ENCODE assay signal across 10 cellular contexts in the genomic region with DNA sequence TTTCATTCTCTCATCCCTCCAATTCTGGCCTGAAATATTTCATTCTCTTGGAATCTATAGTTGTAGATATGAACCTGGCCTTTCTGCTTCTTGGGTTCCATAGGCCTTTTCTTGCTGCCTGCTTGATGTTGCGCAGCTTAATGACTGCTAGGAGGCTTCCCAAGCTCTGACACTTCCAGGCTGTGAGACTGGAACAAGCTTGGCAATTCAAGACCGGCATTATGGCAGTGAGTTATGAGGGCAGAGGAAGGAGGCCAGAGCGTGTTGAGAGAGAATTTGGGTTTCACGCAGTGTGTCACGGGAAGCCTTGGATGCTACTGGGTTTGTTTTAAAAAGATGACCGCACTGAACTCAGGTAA. TPM values are rescaled to one million over a fixed set of nuclear protein-coding genes. Genes with fewer than 3 reads are reported as not detected.
DNase-seq lines count a peak whose midpoint lies in the region; ATAC-seq and TF ChIP-seq lines count a peak whose summit lies in the region.
"Had no signal": no experiment of that assay in that cellular context is flagged by ENCODE, and none has a peak within 500 bp of the region (broad histone marks: within the 10 kb centered on the region; RNA-seq: fewer than 3 reads in every experiment).

No MANE protein-coding gene starts in this region.

- H2BK15ac ChIP-seq in neuronal stem cell (ENCODE audit: low read length): no peak overlapping the region

- H2BK12ac ChIP-seq in neuronal stem cell (ENCODE audit: low read length): no peak overlapping the region

- H3K4ac ChIP-seq in neuronal stem cell (ENCODE audit: low read length): no peak overlapping the region

- no peak for DNase-seq in CD4-positive, alpha-beta memory T cell
- DNase-seq in Peyer's patch: no peak
- no peak for DNase-seq in endodermal cell
- no peak for DNase-seq in neuronal stem cell (ENCODE audit: low spot score)
- DNase-seq in D341Med (ENCODE audit: low spot score): no peak
- no peak for DNase-seq in activated effector memory CD4-positive, alpha-beta T cell treated with Interleukin-2 at 50 U/mL for 16 hours
- DNase-seq: NCI-H1092 had no signal

- H2AK5ac ChIP-seq in neuronal stem cell (ENCODE audit: low read depth, low read length): no peak overlapping the region

- H2BK120ac ChIP-seq in neuronal stem cell (ENCODE audit: low read depth, low read length): no peak overlapping the region

- H3K36me3 ChIP-seq in CD4-positive, alpha-beta memory T cell (ENCODE audit: insufficient read depth, low read length): peaks cover 14% of the 10 kb centered on the region
- peaks cover 0 to 27% (median 0%) of the 10 kb centered on the region in 3 donors for H3K36me3 ChIP-seq in Peyer's patch
- peaks cover 27% of the 10 kb centered on the region for H3K36me3 ChIP-seq in endodermal cell (ENCODE audit: control insufficient read depth, insufficient read depth, low read length)
- H3K36me3 ChIP-seq in neuronal stem cell (replicated peaks in 1 of 2; ENCODE audit: control insufficient read depth in 2 of 2, insufficient read depth in 2 of 2, low read length in 2 of 2): peaks cover 25 to 45% of the 10 kb centered on the region in 2 donors

- H3K27me3 ChIP-seq in CD4-positive, alpha-beta memory T cell (ENCODE audit: insufficient read depth, low read length): no peaks in the 10 kb centered on the region
- no peaks in the 10 kb centered on the region for H3K27me3 ChIP-seq in Peyer's patch
- peaks cover 20% of the 10 kb centered on the region for H3K27me3 ChIP-seq in endodermal cell (ENCODE audit: control insufficient read depth, insufficient read depth, low read length, poor library complexity, severe bottlenecking)
- no peaks in the 10 kb centered on the region for H3K27me3 ChIP-seq in neuronal stem cell (ENCODE audit: control insufficient read depth in 3 of 3, insufficient read depth in 3 of 3, low read depth in 1 of 3, low read length in 3 of 3)

- 49 to 51% methylated on average over 6 of the region's 6 CpGs for WGBS in endodermal cell (ENCODE audit: insufficient coverage in 1 of 2, insufficient read length in 1 of 2), 2 experiments
- no CpG with 5 or more reads among the region's 6 CpGs for WGBS in neuronal stem cell (ENCODE audit: extremely low coverage in 2 of 2, insufficient read length in 2 of 2, insufficient replicate concordance in 1 of 2), 2 donors

- POLR2A ChIA-PET in CD4-positive, alpha-beta memory T cell (lab: Charles Lee; ENCODE audit: partially characterized antibody): interaction anchor here (0.7 to 1.2 kb wide), 6 partner anchors 18 to 356 kb away, joined by 3 to 7 read pairs (median 4); partner anchors contain the start of genes ARFRP1, PRPF6, PTK6 and TPD52L2

- H3K36me3 Mint-ChIP-seq in CD4-positive, alpha-beta memory T cell: peaks cover 14 to 44% of the 10 kb centered on the region in 2 donors
- H3K36me3 Mint-ChIP-seq in endodermal cell (ENCODE audit: low read depth): peaks cover 31% of the 10 kb centered on the region

- H3K4me2 ChIP-seq in neuronal stem cell (ENCODE audit: insufficient read depth, low read length, poor library complexity, severe bottlenecking): peak overlapping the region; percentile 76

- TF ChIP-seq CTCF in Peyer's patch (IDR thresholded peaks at IDR 0.05) (no peak), endodermal cell (conservative IDR thresholded peaks at IDR 0.05) (no peak)

- peak overlapping the region; percentile 28 for H3K27ac ChIP-seq in CD4-positive, alpha-beta memory T cell (ENCODE audit: low read depth, low read length)
- H3K27ac ChIP-seq in Peyer's patch (peak overlapping the region in 3 of 4 donors; percentile 81 to 94 (median 86)), endodermal cell (ENCODE audit: low read depth, low read length) (no peak overlapping the region), neuronal stem cell (replicated peaks; ENCODE audit: low read length) (no peak overlapping the region)

- H3K18ac ChIP-seq in neuronal stem cell (ENCODE audit: low read length): no peak overlapping the region

- H3K4me1 ChIP-seq in CD4-positive, alpha-beta memory T cell (ENCODE audit: insufficient read depth, low read length): peaks cover 39% of the 10 kb centered on the region
- H3K4me1 ChIP-seq in Peyer's patch (peaks cover 5 to 64% (median 12%) of the 10 kb centered on the region in 4 donors), endodermal cell (ENCODE audit: control insufficient read depth, insufficient read depth, low read length) (peaks cover 6% of the 10 kb centered on the region), neuronal stem cell (ENCODE audit: control insufficient read depth in 2 of 2, insufficient read depth in 1 of 2, low read depth in 1 of 2, low read length in 2 of 2) (peaks cover 9 to 12% of the 10 kb centered on the region in 2 donors)

- peak overlapping the region; percentile 60 for H3K23ac ChIP-seq in neuronal stem cell (ENCODE audit: low read depth, low read length, poor library complexity)

- H3K4me3 ChIP-seq in CD4-positive, alpha-beta memory T cell (ENCODE audit: low read length in 2 of 2): no peak overlapping the region
- H3K4me3 ChIP-seq in Peyer's patch: peak overlapping the region; percentile 58 to 87 (median 64)
- H3K4me3 ChIP-seq in endodermal cell (ENCODE audit: low read length): peak overlapping the region; percentile 77
- peak overlapping the region; percentile 53 to 79 for H3K4me3 ChIP-seq in neuronal stem cell (ENCODE audit: low read length in 2 of 2)

- peaks cover 24 to 43% (median 35%) of the 10 kb centered on the region in 4 donors for H3K4me1 Mint-ChIP-seq in CD4-positive, alpha-beta memory T cell
- H3K4me1 Mint-ChIP-seq in endodermal cell: peaks cover 30% of the 10 kb centered on the region

- peaks cover 0 to 2% (median 0%) of the 10 kb centered on the region in 8 donors for H3K9me3 Mint-ChIP-seq in CD4-positive, alpha-beta memory T cell
- H3K9me3 Mint-ChIP-seq in endodermal cell: no peaks in the 10 kb centered on the region

- no peaks in the 10 kb centered on the region for H3K9me3 ChIP-seq in CD4-positive, alpha-beta memory T cell (ENCODE audit: control insufficient read depth in 1 of 2, low read length in 2 of 2)
- no peaks in the 10 kb centered on the region for H3K9me3 ChIP-seq in Peyer's patch
- H3K9me3 ChIP-seq in endodermal cell (ENCODE audit: control insufficient read depth, low read length): no peaks in the 10 kb centered on the region
- H3K9me3 ChIP-seq in neuronal stem cell (replicated peaks in 1 of 2; ENCODE audit: control insufficient read depth in 2 of 2, insufficient read depth in 1 of 2, low read depth in 1 of 2, low read length in 2 of 2): no peaks in the 10 kb centered on the region

- H3K79me1 ChIP-seq in neuronal stem cell (ENCODE audit: low read depth, low read length): peaks cover 10% of the 10 kb centered on the region

- H3K27ac Mint-ChIP-seq in CD4-positive, alpha-beta memory T cell: peak overlapping the region; percentile 59 to 91 (median 86)
- H3K27ac Mint-ChIP-seq in endodermal cell: no peak overlapping the region

- no peak overlapping the region for H4K8ac ChIP-seq in neuronal stem cell (ENCODE audit: low read depth, low read length)

- CTCF ChIA-PET in CD4-positive, alpha-beta memory T cell (lab: Charles Lee; ENCODE audit: partially characterized antibody): interaction anchor here (0.7 kb wide), 1 partner anchor 36 kb away, joined by 4 read pairs; no protein-coding TSS in a partner anchor

- intact Hi-C loops in CD4-positive, alpha-beta memory T cell (cut with micrococcal nuclease): no loop called here

- TF ChIP-seq POLR2A in Peyer's patch (IDR thresholded peaks at IDR 0.05): no peak

- H2AFZ ChIP-seq in neuronal stem cell (ENCODE audit: low read length): peak overlapping the region; percentile 85

- H2BK5ac ChIP-seq in neuronal stem cell (ENCODE audit: low read length): no peak overlapping the region

- H3K4me3 Mint-ChIP-seq in CD4-positive, alpha-beta memory T cell: peak overlapping the region; percentile 82 to 87 (median 84)
- H3K4me3 Mint-ChIP-seq in endodermal cell: peak overlapping the region; percentile 67

- no peak for ATAC-seq in HG03439 (IDR thresholded peaks at IDR 0.05; ENCODE audit: unreplicated experiment)
- no peak for ATAC-seq in HG03432 (IDR thresholded peaks at IDR 0.05; ENCODE audit: unreplicated experiment)

- no peak overlapping the region for H4K91ac ChIP-seq in neuronal stem cell (ENCODE audit: low read depth, low read length, poor library complexity)

- H3K9ac ChIP-seq in endodermal cell (ENCODE audit: extremely low read depth, low read length, poor library complexity, severe bottlenecking) (no peak overlapping the region), neuronal stem cell (ENCODE audit: low read depth, low read length, poor library complexity) (peak overlapping the region; percentile 82)

- no peaks in the 10 kb centered on the region for H3K27me3 Mint-ChIP-seq in CD4-positive, alpha-beta memory T cell
- H3K27me3 Mint-ChIP-seq in endodermal cell (ENCODE audit: insufficient read depth): peaks cover 23% of the 10 kb centered on the region

- no peak overlapping the region for H3K14ac ChIP-seq in neuronal stem cell (ENCODE audit: low read length)

RNA-seq across cellular contexts. Expression of gene DNAJC5, which starts 0.9 kb away (rescaled TPM):
- total RNA-seq in CD4-positive, alpha-beta memory T cell: 10 to 100 TPM; 53.3 to 54.4 TPM
- polyA plus RNA-seq in CD4-positive, alpha-beta memory T cell: 1 to 10 TPM; 4.9 to 9.2 TPM
- 100 to 1,000 TPM in 3 of 4 donors, 10 to 100 TPM in 1; 41.3 to 137 (median 113) TPM for total RNA-seq in Peyer's patch
- total RNA-seq in endodermal cell: 10 to 100 TPM; 25.8 to 26.8 TPM
- polyA plus RNA-seq in endodermal cell (2013, experiment 1 of 2): 26.0 TPM
- polyA plus RNA-seq in endodermal cell (2013, experiment 2 of 2): 25.3 TPM
- polyA plus RNA-seq in neuronal stem cell (2013, experiment 1 of 2): 17.2 TPM
- polyA plus RNA-seq in neuronal stem cell (2013, experiment 2 of 2): 16.8 TPM

RNA-seq across cellular contexts. Expression of gene TPD52L2, which starts 28.9 kb away (rescaled TPM):
- total RNA-seq in CD4-positive, alpha-beta memory T cell: 10 to 100 TPM; 44.4 to 44.9 TPM
- polyA plus RNA-seq in CD4-positive, alpha-beta memory T cell: 10 to 100 TPM; 66.4 to 76.1 TPM
- 10 to 100 TPM; 59.4 to 78.7 (median 65.1) TPM for total RNA-seq in Peyer's patch
- 10 to 100 TPM; 68.3 to 85.2 TPM for total RNA-seq in endodermal cell
- polyA plus RNA-seq in endodermal cell (2013, experiment 1 of 2): 68.0 TPM
- 64.1 TPM for polyA plus RNA-seq in endodermal cell (2013, experiment 2 of 2)
- polyA plus RNA-seq in neuronal stem cell (2013, experiment 1 of 2): 48.5 TPM
- 47.7 TPM for polyA plus RNA-seq in neuronal stem cell (2013, experiment 2 of 2)

RNA-seq across cellular contexts. Expression of gene ABHD16B, which starts 32.7 kb away (rescaled TPM):
- not detected for total RNA-seq in CD4-positive, alpha-beta memory T cell
- polyA plus RNA-seq in CD4-positive, alpha-beta memory T cell: not detected
- not detected for total RNA-seq in Peyer's patch
- total RNA-seq in endodermal cell: not detected
- not detected for polyA plus RNA-seq in endodermal cell (2013, experiment 1 of 2)
- polyA plus RNA-seq in endodermal cell (2013, experiment 2 of 2): not detected
- not detected for polyA plus RNA-seq in neuronal stem cell (2013, experiment 1 of 2)
- not detected for polyA plus RNA-seq in neuronal stem cell (2013, experiment 2 of 2)
- total RNA-seq: sciatic nerve had no signal

Comparison
In these comparisons a context has a peak if more than half of its experiments do, and no peak if none do; other contexts are left out.
1. H3K27ac ChIP-seq: peak in CD4-positive, alpha-beta memory T cell (single experiment) and Peyer's patch (3 of 4); none in endodermal cell (single experiment) and neuronal stem cell (single experiment).
2. H3K4me3 ChIP-seq: peak in Peyer's patch (4 of 4), endodermal cell (single experiment) and neuronal stem cell (2 of 2); none in CD4-positive, alpha-beta memory T cell (0 of 2).